22 cellular contexts compared by ENCODE assay signal in genomic region chr10:631266-631665, GRCh38.
"Had no signal": no experiment of that assay in that cellular context is flagged by ENCODE, and none has a peak within 500 bp of the region (broad histone marks: within the 10 kb centered on the region; RNA-seq: fewer than 3 reads in every experiment).

No MANE protein-coding gene starts in this region.

- H3K36me3 Mint-ChIP-seq: activated naive CD4-positive, alpha-beta T cell treated with anti-CD3 and anti-CD28 coated beads, Interleukin-2, amount 50 U/mL, for 72 hours had no signal

- H3K27me3 Mint-ChIP-seq: brain had no signal

- H3K27ac Mint-ChIP-seq: activated CD8-positive, alpha-beta T cell treated with anti-CD3 and anti-CD28 coated beads, Interleukin-2, amount 10 ng/mL, durations not matched to agents 7 days and 5 days; activated naive CD4-positive, alpha-beta T cell treated with anti-CD3 and anti-CD28 coated beads, Interleukin-2, amount 50 U/mL, for 72 hours; T-helper 1 cell treated with Interleukin-12 subunit alpha and Interleukin-12 subunit beta and Interleukin-4 antibody, amounts not matched to agents 30 μg/mL and 1 μg/mL, for 36 hours had no signal

- ATAC-seq: activated CD8-positive, alpha-beta T cell treated with anti-CD3 and anti-CD28 coated beads, Interleukin-2, amount 10 ng/mL, durations not matched to agents 7 days and 5 days; activated naive CD4-positive, alpha-beta T cell treated with anti-CD3 and anti-CD28 coated beads, Interleukin-2, amount 50 U/mL, for 72 hours; Panc1; Right ventricle myocardium inferior; SK-N-SH treated with all-trans-retinoic acid at 6 μM for 48 hours had no signal

- H3K27ac ChIP-seq: SJSA1 had no signal

- DNase-seq: activated CD4-positive, alpha-beta T cell treated with anti-CD3 and anti-CD28 coated beads for 48 hours; activated CD4-positive, alpha-beta T cell treated with anti-CD3 and anti-CD28 coated beads, Interleukin-2, amount 50 U/mL, for 4 hours; activated CD4-positive, CD25-positive, alpha-beta regulatory T cell treated with anti-CD3 and anti-CD28 coated beads, Interleukin-2, amount 50 U/mL, for 72 hours; activated CD8-positive, alpha-beta memory T cell treated with anti-CD3 and anti-CD28 coated beads, Interleukin-2, amount 50 U/mL, for 48 hours; activated CD8-positive, alpha-beta T cell treated with anti-CD3 and anti-CD28 coated beads, Interleukin-2, amount 10 ng/mL, durations not matched to agents 7 days and 5 days; activated naive CD4-positive, alpha-beta T cell treated with Interleukin-2 at 50 U/mL for 16 hours; activated T-cell treated with anti-CD3 and anti-CD28 coated beads, Interleukin-2, amount 50 U/mL, for 1 hour; Karpas-422; MM.1S; NCI-H146; NCI-H187 treated with DMSO at 0.1 percent for 48 hours; NK-92 treated with Interleukin-12 subunit alpha and Interleukin-12 subunit beta, amount 100 ng/mL, for 24 hours; OCI-M1; RPMI8226; SW 1271 had no signal

- H3K9me3 Mint-ChIP-seq: activated naive CD4-positive, alpha-beta T cell treated with anti-CD3 and anti-CD28 coated beads, Interleukin-2, amount 50 U/mL, for 72 hours; T-helper 1 cell treated with Interleukin-12 subunit alpha and Interleukin-12 subunit beta and Interleukin-4 antibody, amounts not matched to agents 30 μg/mL and 1 μg/mL, for 36 hours had no signal

- H3K4me3 ChIP-seq: SJSA1 had no signal

- H3K27me3 ChIP-seq: SJSA1 had no signal

- H3K4me3 Mint-ChIP-seq: activated CD8-positive, alpha-beta T cell treated with anti-CD3 and anti-CD28 coated beads, Interleukin-2, amount 10 ng/mL, durations not matched to agents 7 days and 5 days; brain; T-helper 1 cell treated with Interleukin-12 subunit alpha and Interleukin-12 subunit beta and Interleukin-4 antibody, amounts not matched to agents 30 μg/mL and 1 μg/mL, for 36 hours had no signal

- H3K9me3 ChIP-seq: SJSA1 had no signal
